ENCODE assay signal across 1 cellular context in genomic region chr12:70664463-70664862, GRCh38.
TF ChIP-seq lines count a peak whose summit lies in the region.

No MANE protein-coding gene starts in this region.

TF ChIP-seq in GM23338, 12 proteins besides CTCF, POLR2A, EP300 and RAD21:
- TF ChIP-seq ZNF462 (CRISPR knock-in tag; IDR thresholded peaks at IDR 0.05) (no peak), ETS1 (IDR thresholded peaks at IDR 0.05) (no peak), EZH2 (IDR thresholded peaks at IDR 0.05; ENCODE audit: low read depth, unreplicated experiment) (no peak), CREB1 (CRISPR knock-in tag; IDR thresholded peaks at IDR 0.05; ENCODE audit: low read depth) (no peak), NANOG (IDR thresholded peaks at IDR 0.05; ENCODE audit: borderline replicate concordance) (no peak), ZNF114 (CRISPR knock-in tag; IDR thresholded peaks at IDR 0.05) (no peak), STAT1 (IDR thresholded peaks at IDR 0.05; ENCODE audit: unreplicated experiment) (no peak), JUNB (IDR thresholded peaks at IDR 0.05; ENCODE audit: unreplicated experiment) (no peak)
- TF ChIP-seq, protein P1, sequence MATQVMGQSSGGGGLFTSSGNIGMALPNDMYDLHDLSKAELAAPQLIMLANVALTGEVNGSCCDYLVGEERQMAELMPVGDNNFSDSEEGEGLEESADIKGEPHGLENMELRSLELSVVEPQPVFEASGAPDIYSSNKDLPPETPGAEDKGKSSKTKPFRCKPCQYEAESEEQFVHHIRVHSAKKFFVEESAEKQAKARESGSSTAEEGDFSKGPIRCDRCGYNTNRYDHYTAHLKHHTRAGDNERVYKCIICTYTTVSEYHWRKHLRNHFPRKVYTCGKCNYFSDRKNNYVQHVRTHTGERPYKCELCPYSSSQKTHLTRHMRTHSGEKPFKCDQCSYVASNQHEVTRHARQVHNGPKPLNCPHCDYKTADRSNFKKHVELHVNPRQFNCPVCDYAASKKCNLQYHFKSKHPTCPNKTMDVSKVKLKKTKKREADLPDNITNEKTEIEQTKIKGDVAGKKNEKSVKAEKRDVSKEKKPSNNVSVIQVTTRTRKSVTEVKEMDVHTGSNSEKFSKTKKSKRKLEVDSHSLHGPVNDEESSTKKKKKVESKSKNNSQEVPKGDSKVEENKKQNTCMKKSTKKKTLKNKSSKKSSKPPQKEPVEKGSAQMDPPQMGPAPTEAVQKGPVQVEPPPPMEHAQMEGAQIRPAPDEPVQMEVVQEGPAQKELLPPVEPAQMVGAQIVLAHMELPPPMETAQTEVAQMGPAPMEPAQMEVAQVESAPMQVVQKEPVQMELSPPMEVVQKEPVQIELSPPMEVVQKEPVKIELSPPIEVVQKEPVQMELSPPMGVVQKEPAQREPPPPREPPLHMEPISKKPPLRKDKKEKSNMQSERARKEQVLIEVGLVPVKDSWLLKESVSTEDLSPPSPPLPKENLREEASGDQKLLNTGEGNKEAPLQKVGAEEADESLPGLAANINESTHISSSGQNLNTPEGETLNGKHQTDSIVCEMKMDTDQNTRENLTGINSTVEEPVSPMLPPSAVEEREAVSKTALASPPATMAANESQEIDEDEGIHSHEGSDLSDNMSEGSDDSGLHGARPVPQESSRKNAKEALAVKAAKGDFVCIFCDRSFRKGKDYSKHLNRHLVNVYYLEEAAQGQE (IDR thresholded peaks at IDR 0.05; ENCODE audit: unreplicated experiment), result no peak
